11 cellular contexts compared by ENCODE assay signal in genomic region chr6:3884007-3884745, GRCh38. TPM values are rescaled to one million over a fixed set of nuclear protein-coding genes. Genes with fewer than 3 reads are reported as not detected.
DNase-seq lines count a peak whose midpoint lies in the region; TF ChIP-seq lines count a peak whose summit lies in the region.
"Had no signal": no experiment of that assay in that cellular context is flagged by ENCODE, and none has a peak within 500 bp of the region (broad histone marks: within the 10 kb centered on the region; RNA-seq: fewer than 3 reads in every experiment).

No MANE protein-coding gene starts in this region.

- DNase-seq in NCI-H1092 treated with DMSO at 0.1 percent for 48 hours (lab: John Stamatoyannopoulos, UW) (peak; percentile 4), NCI-H1092 (lab: John Stamatoyannopoulos, UW) (no peak), astrocyte of the cerebellum (ENCODE audit: low read depth) (peak; percentile 37), kidney epithelial cell (ENCODE audit: low read depth) (peak; percentile 54), tibial artery (no peak), nephron progenitor cell (no peak)
- DNase-seq in stimulated activated CD4-positive, alpha-beta T cell treated with anti-CD3 and anti-CD28 coated beads, Interleukin-4, amount 100 ng/mL, for 4 hours = no peak
- DNase-seq in activated CD4-positive, alpha-beta T cell treated with anti-CD3 and anti-CD28 coated beads, Interleukin-2, amount 50 U/mL, for 4 hours = no peak
- DNase-seq: 8988T, T1000 had no signal

- peaks cover 10% of the 10 kb centered on the region for H3K4me1 Mint-ChIP-seq in nephron progenitor cell

- H3K27me3 ChIP-seq in kidney epithelial cell (ENCODE audit: control insufficient read depth, insufficient read depth, low read length) (no peaks in the 10 kb centered on the region), tibial artery (no peaks in the 10 kb centered on the region)

- peaks cover 18% of the 10 kb centered on the region for H3K9me3 Mint-ChIP-seq in nephron progenitor cell
- H3K9me3 Mint-ChIP-seq: activated naive CD4-positive, alpha-beta T cell treated with anti-CD3 and anti-CD28 coated beads, Interleukin-2, amount 50 U/mL, for 72 hours had no signal

- no peak overlapping the region for H3K27ac Mint-ChIP-seq in nephron progenitor cell
- H3K27ac Mint-ChIP-seq: activated naive CD4-positive, alpha-beta T cell treated with anti-CD3 and anti-CD28 coated beads, Interleukin-2, amount 50 U/mL, for 72 hours had no signal

- H3K4me3 ChIP-seq in astrocyte of the cerebellum (ENCODE audit: low read depth, low read length) (no peak overlapping the region), kidney epithelial cell (ENCODE audit: low read depth, low read length) (no peak overlapping the region), tibial artery (no peak overlapping the region)

- H3K4me3 Mint-ChIP-seq in nephron progenitor cell = no peak overlapping the region

- H3K36me3 Mint-ChIP-seq in nephron progenitor cell (ENCODE audit: low read depth) = no peaks in the 10 kb centered on the region
- H3K36me3 Mint-ChIP-seq: activated naive CD4-positive, alpha-beta T cell treated with anti-CD3 and anti-CD28 coated beads, Interleukin-2, amount 50 U/mL, for 72 hours had no signal

- intact Hi-C loops in tibial artery (cut with DNase I; ENCODE audit: low total_unique reads) = loop anchor here (10.0 kb wide), 1 partner anchor 609 kb away; no protein-coding TSS in a partner anchor

- H3K27me3 Mint-ChIP-seq in nephron progenitor cell (ENCODE audit: low read depth, poor library complexity) = peaks cover 24% of the 10 kb centered on the region

- peak overlapping the region; percentile 49 to 52 for H3K27ac ChIP-seq in tibial artery

- TF ChIP-seq CTCF in astrocyte of the cerebellum (IDR thresholded peaks at IDR 0.05; ENCODE audit: low read depth, low read length, missing control alignments) (no peak), kidney epithelial cell (IDR thresholded peaks at IDR 0.05; ENCODE audit: insufficient read depth, low read length, poor library complexity, severe bottlenecking) (no peak), tibial artery (IDR thresholded peaks at IDR 0.05) (no peak), nephron progenitor cell (IDR thresholded peaks at IDR 0.05) (no peak)

- in situ Hi-C loops in astrocyte of the cerebellum (cut with HindIII; ENCODE audit: low sequenced_read_pairs) = no loop called here

- H3K4me1 ChIP-seq in tibial artery = peaks cover 0 to 43% (median 15%) of the 10 kb centered on the region in 4 donors

- H3K36me3 ChIP-seq in kidney epithelial cell (ENCODE audit: control insufficient read depth, insufficient read depth, low read length) (no peaks in the 10 kb centered on the region), tibial artery (no peaks in the 10 kb centered on the region)

- H3K9me3 ChIP-seq in tibial artery = no peaks in the 10 kb centered on the region

RNA-seq across cellular contexts. Expression of gene FAM50B, which starts 35.0 kb away (rescaled TPM):
- total RNA-seq in kidney epithelial cell = 8.6 and 8.7 TPM in 2 replicates

Comparison
In these comparisons a context has a peak if more than half of its experiments do, and no peak if none do; other contexts are left out.
1. DNase-seq: peak in NCI-H1092 treated with DMSO at 0.1 percent for 48 hours (single experiment), astrocyte of the cerebellum (single experiment) and kidney epithelial cell (single experiment); none in NCI-H1092 (single experiment), tibial artery (0 of 2), stimulated activated CD4-positive, alpha-beta T cell treated with anti-CD3 and anti-CD28 coated beads, Interleukin-4, amount 100 ng/mL, for 4 hours (0 of 2), activated CD4-positive, alpha-beta T cell treated with anti-CD3 and anti-CD28 coated beads, Interleukin-2, amount 50 U/mL, for 4 hours (0 of 2) and nephron progenitor cell (single experiment).